ENCODE assay signal across 19 cellular contexts in genomic region chr1:220813013-220813412, GRCh38. TPM values are rescaled to one million over a fixed set of nuclear protein-coding genes. Genes with fewer than 3 reads are reported as not detected.
A peak's percentile ranks its signal among the peaks of the same experiment; 100 is the strongest.
DNase-seq lines count a peak whose midpoint lies in the region; TF ChIP-seq lines count a peak whose summit lies in the region.
"Had no signal": no experiment of that assay in that cellular context is flagged by ENCODE, and none has a peak within 500 bp of the region (broad histone marks: within the 10 kb centered on the region; RNA-seq: fewer than 3 reads in every experiment).

No MANE protein-coding gene starts in this region.

- peak; percentile 33 for TF ChIP-seq CTCF in A673 (conservative IDR thresholded peaks at IDR 0.05; ENCODE audit: low read depth, low read length)
- TF ChIP-seq CTCF in GM12873 (IDR thresholded peaks at IDR 0.05; ENCODE audit: insufficient read depth, low read depth, low read length, missing control alignments) = peak; percentile 24
- TF ChIP-seq CTCF in NB4 (IDR thresholded peaks at IDR 0.05; ENCODE audit: low read depth, low read length) = no peak
- TF ChIP-seq CTCF in testis (IDR thresholded peaks at IDR 0.05) = no peak
- TF ChIP-seq CTCF in MM.1S (IDR thresholded peaks at IDR 0.05; ENCODE audit: low read length) = no peak
- TF ChIP-seq CTCF in adrenal gland (IDR thresholded peaks at IDR 0.05) = no peak

- no peak for TF ChIP-seq POLR2A in NB4 (IDR thresholded peaks at IDR 0.05; ENCODE audit: extremely low read depth, insufficient read length)
- TF ChIP-seq POLR2A in testis (IDR thresholded peaks at IDR 0.05) = no peak
- TF ChIP-seq POLR2A in adrenal gland (IDR thresholded peaks at IDR 0.05) = no peak

- H3K9me3 ChIP-seq in A673 (ENCODE audit: low read depth, low read length, poor library complexity, severe bottlenecking) = no peaks in the 10 kb centered on the region
- no peaks in the 10 kb centered on the region for H3K9me3 ChIP-seq in testis
- no peaks in the 10 kb centered on the region for H3K9me3 ChIP-seq in MM.1S (replicated peaks; ENCODE audit: insufficient read depth, low read length)
- no peaks in the 10 kb centered on the region for H3K9me3 ChIP-seq in adrenal gland (replicated peaks in 1 of 3)
- H3K9me3 ChIP-seq: gastroesophageal sphincter, mucosa of descending colon, neutrophil had no signal

- WGBS in testis, 2 donors = 88 to 100% methylated on average over 10 to 12 of the region's 12 CpGs
- 78 to 93% (median 84%) methylated on average over 12 of the region's 12 CpGs for WGBS in adrenal gland, 4 donors

- CTCF ChIA-PET in A673 (lab: Charles Lee) = no interaction called here

- H3K4me1 ChIP-seq in A673 (ENCODE audit: insufficient read depth, low read length, poor library complexity, severe bottlenecking) = peaks cover 7% of the 10 kb centered on the region
- H3K4me1 ChIP-seq in testis = no peaks in the 10 kb centered on the region
- no peaks in the 10 kb centered on the region for H3K4me1 ChIP-seq in MM.1S (ENCODE audit: low read length)
- no peaks in the 10 kb centered on the region for H3K4me1 ChIP-seq in adrenal gland (replicated peaks in 1 of 2)

- H3K4me3 ChIP-seq in A673 (ENCODE audit: low read depth, low read length, poor library complexity, severe bottlenecking) (no peak overlapping the region), NB4 (ENCODE audit: low read depth, low read length) (no peak overlapping the region), testis (no peak overlapping the region), MM.1S (ENCODE audit: low read length) (no peak overlapping the region), adrenal gland (no peak overlapping the region)
- H3K4me3 ChIP-seq: gastroesophageal sphincter, mucosa of descending colon had no signal

- H3F3A ChIP-seq in MM.1S (ENCODE audit: insufficient read depth, low read length) = no peaks in the 10 kb centered on the region

- no peak overlapping the region for H3K4me2 ChIP-seq in MM.1S (ENCODE audit: low read depth, low read length)

- intact Hi-C loops in A673 (cut with micrococcal nuclease; ENCODE audit: unreplicated experiment) (loop anchor here (5.0 kb wide), 1 partner anchor 1644 kb away; no protein-coding TSS in a partner anchor), testis (cut with DNase I; ENCODE audit: low total_unique reads) (no loop called here), adrenal gland (cut with DNase I) (no loop called here)

- no peak overlapping the region for H2AFZ ChIP-seq in MM.1S (ENCODE audit: low read length)

- no peaks in the 10 kb centered on the region for H3K27me3 ChIP-seq in A673 (replicated peaks; ENCODE audit: insufficient read depth, low read depth, low read length, poor library complexity)
- H3K27me3 ChIP-seq in testis = no peaks in the 10 kb centered on the region
- no peaks in the 10 kb centered on the region for H3K27me3 ChIP-seq in MM.1S (replicated peaks; ENCODE audit: insufficient read depth, low read length)
- no peaks in the 10 kb centered on the region for H3K27me3 ChIP-seq in adrenal gland
- H3K27me3 ChIP-seq: gastroesophageal sphincter, neutrophil had no signal

- no TSS peak for BruUV-seq in A673 (replicated peaks; lab: Mats Ljungman, UMichigan)

- H3K9me2 ChIP-seq in MM.1S (replicated peaks; ENCODE audit: insufficient read depth, low read length) = no peaks in the 10 kb centered on the region

- no peak overlapping the region for H3K9ac ChIP-seq in MM.1S (ENCODE audit: low read length)

- DNase-seq in A673 (ENCODE audit: low spot score) (peak; percentile 24), NB4 (ENCODE audit: low read depth) (peak; percentile 40), dermis blood vessel endothelial cell (peak; percentile 78), testis (no peak), MM.1S (no peak), adrenal gland (no peak), nucleus accumbens (lab: John Stamatoyannopoulos, UW) (no peak)
- DNase-seq: activated B cell treated with CpG ODN at 0.5 μM for 24 hours; activated effector memory CD4-positive, alpha-beta T cell treated with Interleukin-2 at 50 U/mL for 16 hours; COR-L47; Kasumi-1; mucosa of descending colon; NCI-H146; stimulated activated naive B cell treated with anti-CD40 and anti-IgM and Interleukin-4, amounts not matched to agents 10 μg/mL and 1 μg/mL and 100 μg/mL, for 72 hours had no signal

- H3K27ac ChIP-seq in A673 (ENCODE audit: low read depth, low read length, poor library complexity, severe bottlenecking) (no peak overlapping the region), testis (no peak overlapping the region), MM.1S (ENCODE audit: low read length) (no peak overlapping the region), adrenal gland (no peak overlapping the region)
- H3K27ac ChIP-seq: gastroesophageal sphincter, neutrophil had no signal

- POLR2A ChIA-PET in A673 (lab: Charles Lee; ENCODE audit: low non-redundant PET) = no interaction called here

- no peaks in the 10 kb centered on the region for H4K20me1 ChIP-seq in MM.1S (ENCODE audit: insufficient read depth, low read length)

- H3K36me3 ChIP-seq in A673 (ENCODE audit: insufficient read depth, low read length, poor library complexity, severe bottlenecking) (no peaks in the 10 kb centered on the region), testis (ENCODE audit: low read depth, missing control alignments) (no peaks in the 10 kb centered on the region), MM.1S (replicated peaks; ENCODE audit: insufficient read depth, low read length) (no peaks in the 10 kb centered on the region), adrenal gland (replicated peaks in 1 of 2) (no peaks in the 10 kb centered on the region)

- H3K79me2 ChIP-seq in MM.1S (ENCODE audit: low read length) = no peaks in the 10 kb centered on the region

RNA-seq across cellular contexts. Expression of gene MTARC1, which starts 26.3 kb away (rescaled TPM):
- total RNA-seq in A673 (2021) = 0.43 TPM in 1 of 2 replicates, not detected in the other
- total RNA-seq in dermis blood vessel endothelial cell = 1.9 and 3.9 TPM in 2 replicates
- total RNA-seq in testis = 1 to 10 TPM in 1 of 2 donors, under 1 TPM in 1; 0.93 to 1.1 TPM
- 2.3 TPM for polyA plus RNA-seq in testis (ENCODE audit: insufficient read depth, low read depth, low replicate concordance)
- total RNA-seq in adrenal gland = 10 to 100 TPM in 2 of 8 donors, 1 to 10 TPM in 6; 5.3 to 16.5 (median 8.7) TPM
- polyA plus RNA-seq in adrenal gland = 10 to 100 TPM; 10.6 to 26.1 (median 12.7) TPM
- total RNA-seq: G401; T-helper 1 cell treated with Interleukin-12 subunit alpha and Interleukin-12 subunit beta and Interleukin-4 antibody, amounts not matched to agents 30 ng/mL and 1 ng/mL, for 36 hours had no signal

Comparison
In these comparisons a context has a peak if more than half of its experiments do, and no peak if none do; other contexts are left out.
1. DNase-seq: peak in A673 (single experiment), NB4 (single experiment) and dermis blood vessel endothelial cell (single experiment); none in testis (single experiment), MM.1S (single experiment), adrenal gland (0 of 7) and nucleus accumbens (0 of 56).
2. CTCF ChIP-seq: peak in A673 (single experiment) and GM12873 (single experiment); none in NB4 (single experiment), testis (0 of 3), MM.1S (single experiment) and adrenal gland (0 of 6).